In the genomic region with DNA sequence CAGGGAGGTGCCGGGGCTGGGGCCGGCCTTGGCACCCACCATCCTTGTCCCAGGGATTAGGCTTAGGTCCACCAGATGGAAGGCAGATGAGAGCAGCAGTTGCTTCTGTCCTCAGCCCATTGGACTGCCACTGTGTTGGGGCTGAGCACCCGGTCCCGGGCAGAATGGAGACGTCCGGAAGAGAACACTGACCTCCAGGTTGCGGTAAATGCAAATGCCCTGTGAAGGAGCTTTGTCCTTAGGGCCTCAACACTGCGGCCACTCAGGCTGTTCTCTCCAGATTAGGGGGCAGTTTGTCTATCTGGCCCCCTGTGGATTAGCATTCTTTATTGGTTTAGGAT, we compare ENCODE assay signal across 8 cellular contexts. TPM values are rescaled to one million over a fixed set of nuclear protein-coding genes. Genes with fewer than 3 reads are reported as not detected.
DNase-seq lines count a peak whose midpoint lies in the region; ATAC-seq and TF ChIP-seq lines count a peak whose summit lies in the region.

Gene SERINC4, minus strand, starts transcription at position 276 of the 341 bp plus-strand sequence. Its CDS starts 234 bp downstream, at position 42.

- in situ Hi-C loops in astrocyte of the spinal cord (cut with HindIII; ENCODE audit: low sequenced_read_pairs) = no loop called here

- TF ChIP-seq CTCF in astrocyte of the spinal cord (IDR thresholded peaks at IDR 0.05; ENCODE audit: low read depth, low read length) (no peak), thoracic aorta (IDR thresholded peaks at IDR 0.05) (no peak)

- no peaks in the 10 kb centered on the region for H3K27me3 ChIP-seq in thoracic aorta (replicated peaks; ENCODE audit: insufficient read depth)

- ATAC-seq in left lobe of liver (peak; percentile 19), thoracic aorta (ENCODE audit: insufficient number of reproducible peaks, low FRiP score, low read depth) (no peak), GM21381 (IDR thresholded peaks at IDR 0.05; ENCODE audit: unreplicated experiment) (no peak), GM21528 (IDR thresholded peaks at IDR 0.05; ENCODE audit: low FRiP score, unreplicated experiment) (no peak)

- H3K27ac ChIP-seq in thoracic aorta = peak within 1 kb of the TSS; percentile 82 to 93

- peaks cover 22% of the 10 kb centered on the region for H3K36me3 ChIP-seq in thoracic aorta

- peaks cover 10 to 44% of the 10 kb centered on the region in 2 donors for H3K4me1 ChIP-seq in thoracic aorta (ENCODE audit: control insufficient read depth in 1 of 2, low read depth in 2 of 2)

- no peaks in the 10 kb centered on the region for H3K9me3 ChIP-seq in thoracic aorta

- DNase-seq in NCI-H82 (lab: John Stamatoyannopoulos, UW) (peak; percentile 97), NCI-H82 treated with DMSO at 0.1 percent for 48 hours (lab: John Stamatoyannopoulos, UW; ENCODE audit: unreplicated experiment) (no peak), astrocyte of the spinal cord (ENCODE audit: low read depth, low spot score) (no peak), left lobe of liver (ENCODE audit: low spot score) (no peak), thoracic aorta (ENCODE audit: low spot score) (no peak), AG08395 (ENCODE audit: low spot score) (no peak)

- H3K4me3 ChIP-seq in astrocyte of the spinal cord (ENCODE audit: low read depth, low read length) (peak within 1 kb of the TSS; percentile 98), thoracic aorta (peak within 1 kb of the TSS; percentile 92)

RNA-seq across cellular contexts. Expression of gene SERINC4, which starts in this region (rescaled TPM):
- total RNA-seq in left lobe of liver (0.18 TPM), thoracic aorta (not detected)

Comparison
In these comparisons a context has a peak if more than half of its experiments do, and no peak if none do; other contexts are left out.
1. Peak in ATAC-seq in left lobe of liver; RNA of the gene not detected or under 1 TPM.